ENCODE assay signal across 17 cellular contexts in the genomic region with DNA sequence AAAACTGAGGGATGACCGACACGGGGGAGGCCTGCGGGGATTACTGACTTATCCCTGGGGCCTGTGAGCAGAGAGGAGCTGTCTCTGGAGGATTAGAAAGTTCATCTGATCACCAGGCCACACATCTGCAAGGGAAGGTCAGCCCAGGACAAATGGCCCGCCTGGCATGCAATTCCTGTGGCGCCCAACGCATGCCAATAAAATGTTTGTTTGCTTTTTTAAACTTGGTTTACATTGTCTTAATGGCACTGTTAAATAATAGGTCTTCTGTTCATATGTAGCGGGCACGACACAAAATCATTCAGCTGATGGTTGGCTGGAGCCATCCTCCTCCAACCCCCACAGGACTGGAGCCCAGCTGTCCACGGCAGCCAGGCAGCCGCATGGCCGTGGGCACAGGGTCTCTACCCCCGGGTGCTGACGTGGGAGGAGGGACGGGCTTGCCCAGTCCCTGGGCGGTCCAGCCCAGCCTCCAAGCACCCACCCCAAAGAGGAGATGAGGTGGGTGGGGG. TPM values are rescaled to one million over a fixed set of nuclear protein-coding genes. Genes with fewer than 3 reads are reported as not detected.
A peak's percentile ranks its signal among the peaks of the same experiment; 100 is the strongest.
DNase-seq lines count a peak whose midpoint lies in the region; ATAC-seq and TF ChIP-seq lines count a peak whose summit lies in the region.
"Had no signal": no experiment of that assay in that cellular context is flagged by ENCODE, and none has a peak within 500 bp of the region (broad histone marks: within the 10 kb centered on the region; RNA-seq: fewer than 3 reads in every experiment).

No MANE protein-coding gene starts in this region.

- H3K27ac Mint-ChIP-seq in natural killer cell = peak overlapping the region; percentile 3 to 25
- no peak overlapping the region for H3K27ac Mint-ChIP-seq in natural killer cell treated with Interleukin-12 subunit alpha and Interleukin-12 subunit beta and Interleukin-15 and Interleukin-18, amount 100 ng/mL, for 72 hours

- H3K4me1 ChIP-seq in right atrium auricular region = peaks cover 0 to 12% of the 10 kb centered on the region in 2 donors

- H3K4me1 Mint-ChIP-seq in natural killer cell = peaks cover 31 to 44% of the 10 kb centered on the region in 2 donors
- peaks cover 30 to 32% of the 10 kb centered on the region in 2 donors for H3K4me1 Mint-ChIP-seq in natural killer cell treated with Interleukin-12 subunit alpha and Interleukin-12 subunit beta and Interleukin-15 and Interleukin-18, amount 100 ng/mL, for 72 hours (ENCODE audit: low read depth in 2 of 2)

- peaks cover 0 to 5% of the 10 kb centered on the region in 2 donors for H3K9me3 ChIP-seq in right atrium auricular region

- H3K4me3 ChIP-seq in right atrium auricular region = no peak overlapping the region

- peaks cover 0 to 15% of the 10 kb centered on the region in 2 donors for H3K27me3 Mint-ChIP-seq in natural killer cell (ENCODE audit: low read depth in 2 of 2)
- peaks cover 12 to 17% of the 10 kb centered on the region in 2 donors for H3K27me3 Mint-ChIP-seq in natural killer cell treated with Interleukin-12 subunit alpha and Interleukin-12 subunit beta and Interleukin-15 and Interleukin-18, amount 100 ng/mL, for 72 hours

- ATAC-seq in natural killer cell (no peak), GM19351 (IDR thresholded peaks at IDR 0.05; ENCODE audit: unreplicated experiment) (no peak)
- ATAC-seq in natural killer cell treated with Interleukin-12 subunit alpha and Interleukin-12 subunit beta and Interleukin-15 and Interleukin-18, amount 100 ng/mL, for 72 hours = no peak

- H3K36me3 Mint-ChIP-seq in natural killer cell = no peaks in the 10 kb centered on the region
- H3K36me3 Mint-ChIP-seq in natural killer cell treated with Interleukin-12 subunit alpha and Interleukin-12 subunit beta and Interleukin-15 and Interleukin-18, amount 100 ng/mL, for 72 hours = no peaks in the 10 kb centered on the region

- H3K27me3 ChIP-seq in right atrium auricular region = peaks cover 0 to 16% of the 10 kb centered on the region in 2 donors

- no peak for DNase-seq in natural killer cell
- DNase-seq in natural killer cell treated with Interleukin-12 subunit alpha and Interleukin-12 subunit beta and Interleukin-15 and Interleukin-18, amount 100 ng/mL, for 72 hours (ENCODE audit: low spot score) = no peak
- DNase-seq in NCI-H748 treated with DMSO at 0.1 percent for 48 hours (lab: John Stamatoyannopoulos, UW) = peak; percentile 73
- DNase-seq in epidermal melanocyte (ENCODE audit: insufficient read length, low spot score) = peak; percentile 92
- DNase-seq in KG1 (lab: John Stamatoyannopoulos, UW) = no peak
- DNase-seq in activated CD8-positive, alpha-beta memory T cell treated with anti-CD3 and anti-CD28 coated beads for 24 hours = no peak
- no peak for DNase-seq in right atrium auricular region (ENCODE audit: low spot score)
- DNase-seq: activated CD4-positive, alpha-beta T cell treated with anti-CD3 and anti-CD28 coated beads for 4 hours; activated T-cell treated with anti-CD3 and anti-CD28 coated beads, Interleukin-2, amount 50 U/mL, for 24 hours; DND-41; IMR-90; mesendoderm; NCI-H2107; SW 1271; trophoblast cell had no signal

- H3K4me3 Mint-ChIP-seq in natural killer cell = peak overlapping the region; percentile 73
- H3K4me3 Mint-ChIP-seq in natural killer cell treated with Interleukin-12 subunit alpha and Interleukin-12 subunit beta and Interleukin-15 and Interleukin-18, amount 100 ng/mL, for 72 hours = no peak overlapping the region
- H3K4me3 Mint-ChIP-seq: activated T-cell treated with anti-CD3 and anti-CD28 coated beads, Interleukin-2, amount 50 U/mL, for 24 hours had no signal

- H3K36me3 ChIP-seq in right atrium auricular region = no peaks in the 10 kb centered on the region

- no peaks in the 10 kb centered on the region for H3K9me3 Mint-ChIP-seq in natural killer cell
- H3K9me3 Mint-ChIP-seq in natural killer cell treated with Interleukin-12 subunit alpha and Interleukin-12 subunit beta and Interleukin-15 and Interleukin-18, amount 100 ng/mL, for 72 hours = no peaks in the 10 kb centered on the region

- intact Hi-C loops in natural killer cell (cut with micrococcal nuclease) = loop anchor here (5.0 kb wide), 1 partner anchor 46 kb away; no protein-coding TSS in a partner anchor

- no peak for TF ChIP-seq CTCF in natural killer cell (IDR thresholded peaks at IDR 0.05)
- TF ChIP-seq CTCF in right atrium auricular region (IDR thresholded peaks at IDR 0.05) = no peak

- H3K27ac ChIP-seq in right atrium auricular region = no peak overlapping the region

RNA-seq across cellular contexts. Expression of gene SLC12A7, which starts 41.0 kb away (rescaled TPM):
- total RNA-seq in natural killer cell (10 to 100 TPM; 53.2 to 92.5 (median 81.3) TPM), right atrium auricular region (10 to 100 TPM; 28.5 to 42.3 TPM)
- 10 to 100 TPM; 13.5 to 21.9 TPM for total RNA-seq in natural killer cell treated with Interleukin-12 subunit alpha and Interleukin-12 subunit beta and Interleukin-15 and Interleukin-18, amount 100 ng/mL, for 72 hours

RNA-seq across cellular contexts. Expression of gene SLC6A19, which starts 48.6 kb away (rescaled TPM):
- not detected for total RNA-seq in natural killer cell
- not detected for total RNA-seq in natural killer cell treated with Interleukin-12 subunit alpha and Interleukin-12 subunit beta and Interleukin-15 and Interleukin-18, amount 100 ng/mL, for 72 hours
- total RNA-seq in right atrium auricular region = not detected
- total RNA-seq: fibroblast of lung, IMR-90 had no signal

Comparison
In these comparisons a context has a peak if more than half of its experiments do, and no peak if none do; other contexts are left out.
1. H3K27ac Mint-ChIP-seq: peak in natural killer cell (2 of 2); none in natural killer cell treated with Interleukin-12 subunit alpha and Interleukin-12 subunit beta and Interleukin-15 and Interleukin-18, amount 100 ng/mL, for 72 hours (0 of 2).
2. DNase-seq: peak in NCI-H748 treated with DMSO at 0.1 percent for 48 hours (single experiment) and epidermal melanocyte (single experiment); none in natural killer cell (single experiment), natural killer cell treated with Interleukin-12 subunit alpha and Interleukin-12 subunit beta and Interleukin-15 and Interleukin-18, amount 100 ng/mL, for 72 hours (single experiment), KG1 (single experiment), activated CD8-positive, alpha-beta memory T cell treated with anti-CD3 and anti-CD28 coated beads for 24 hours (single experiment) and right atrium auricular region (single experiment).